In genomic region chr4:156347412-156348075, GRCh38 we compare ENCODE assay signal across 16 cellular contexts.
DNase-seq lines count a peak whose midpoint lies in the region; ATAC-seq and TF ChIP-seq lines count a peak whose summit lies in the region.
"Had no signal": no experiment of that assay in that cellular context is flagged by ENCODE, and none has a peak within 500 bp of the region (broad histone marks: within the 10 kb centered on the region; RNA-seq: fewer than 3 reads in every experiment).

No MANE protein-coding gene starts in this region.

- peak; percentile 83 for DNase-seq in HT1080 (ENCODE audit: low read depth)
- no peak for DNase-seq in WTC11 (ENCODE audit: low spot score)
- no peak for DNase-seq in NCI-H2196 treated with DMSO at 0.1 percent for 48 hours (lab: John Stamatoyannopoulos, UW; ENCODE audit: unreplicated experiment)
- DNase-seq in glutamatergic neuron = no peak
- no peak for DNase-seq in spleen
- no peak for DNase-seq in dorsolateral prefrontal cortex
- DNase-seq: activated naive CD4-positive, alpha-beta T cell treated with anti-CD3 and anti-CD28 coated beads for 36 hours; gastrocnemius medialis; NCI-H2171; occipital lobe; stimulated activated CD4-positive, alpha-beta T cell treated with anti-CD3 and anti-CD28 coated beads, Interleukin-12 subunit alpha, Interleukin-12 subunit beta, amount 100 ng/mL, for 4 hours had no signal

- H3K4me1 ChIP-seq in ACC112 (ENCODE audit: control insufficient read depth, insufficient read depth, low read length, unreplicated experiment) (peaks cover 18% of the 10 kb centered on the region), iPS-18a (ENCODE audit: control insufficient read depth, low read depth, low read length) (peaks cover 30% of the 10 kb centered on the region), spleen (no peaks in the 10 kb centered on the region)
- H3K4me1 ChIP-seq: A549, gastrocnemius medialis, tibial nerve had no signal

- H3K27me3 ChIP-seq in ACC112 (ENCODE audit: insufficient read depth, low read length) = no peaks in the 10 kb centered on the region
- no peaks in the 10 kb centered on the region for H3K27me3 ChIP-seq in iPS-18a (ENCODE audit: control insufficient read depth, insufficient read depth, low read length)
- H3K27me3 ChIP-seq in spleen (replicated peaks in 1 of 7) = no peaks in the 10 kb centered on the region
- no peaks in the 10 kb centered on the region for H3K27me3 ChIP-seq in dorsolateral prefrontal cortex
- H3K27me3 ChIP-seq: gastrocnemius medialis, tibial nerve had no signal

- H3K9me3 ChIP-seq in iPS-18a (ENCODE audit: control insufficient read depth, low read depth, low read length) = no peaks in the 10 kb centered on the region
- no peaks in the 10 kb centered on the region for H3K9me3 ChIP-seq in spleen
- H3K9me3 ChIP-seq: A549, gastrocnemius medialis, tibial nerve had no signal

- CTCF ChIA-PET in WTC11 (lab: Charles Lee) = interaction anchor here (1.2 kb wide), 1 partner anchor 30 kb away, joined by 3 read pairs; no protein-coding TSS in a partner anchor

- H3K9ac ChIP-seq in iPS-18a (ENCODE audit: low read length) = no peak overlapping the region

- H2AFZ ChIP-seq in ACC112 (ENCODE audit: low read length, unreplicated experiment) = no peak overlapping the region

- peaks cover 46% of the 10 kb centered on the region for H3K4me1 Mint-ChIP-seq in WTC11
- H3K4me1 Mint-ChIP-seq in glutamatergic neuron (ENCODE audit: low read depth, unreplicated experiment) = no peaks in the 10 kb centered on the region

- no peaks in the 10 kb centered on the region for H3K9me3 Mint-ChIP-seq in WTC11
- H3K9me3 Mint-ChIP-seq in glutamatergic neuron (ENCODE audit: unreplicated experiment) = no peaks in the 10 kb centered on the region
- H3K9me3 Mint-ChIP-seq: activated naive CD4-positive, alpha-beta T cell treated with anti-CD3 and anti-CD28 coated beads for 36 hours had no signal

- peak overlapping the region; percentile 94 for H3K27ac Mint-ChIP-seq in WTC11
- no peak overlapping the region for H3K27ac Mint-ChIP-seq in glutamatergic neuron (ENCODE audit: unreplicated experiment)
- H3K27ac Mint-ChIP-seq: activated naive CD4-positive, alpha-beta T cell treated with anti-CD3 and anti-CD28 coated beads for 36 hours had no signal

- POLR2A ChIA-PET in WTC11 (lab: Charles Lee) = no interaction called here

- TF ChIP-seq POLR2A in spleen (IDR thresholded peaks at IDR 0.05) = no peak

- no peaks in the 10 kb centered on the region for H3K79me2 ChIP-seq in ACC112 (ENCODE audit: control insufficient read depth, insufficient read depth, low read length, unreplicated experiment)

- H3K27ac ChIP-seq in ACC112 (ENCODE audit: low read depth, low read length) = peak overlapping the region; percentile 37; the same call in 1 of the 2 replicates
- no peak overlapping the region for H3K27ac ChIP-seq in iPS-18a (ENCODE audit: low read length)
- H3K27ac ChIP-seq in spleen = no peak overlapping the region
- no peak overlapping the region for H3K27ac ChIP-seq in dorsolateral prefrontal cortex
- H3K27ac ChIP-seq: A549, gastrocnemius medialis, tibial nerve had no signal

- intact Hi-C loops in spleen (cut with DNase I; ENCODE audit: low total_unique reads) (no loop called here), dorsolateral prefrontal cortex (cut with DNase I) (no loop called here)

- H3K36me3 Mint-ChIP-seq in WTC11 (no peaks in the 10 kb centered on the region), glutamatergic neuron (ENCODE audit: unreplicated experiment) (no peaks in the 10 kb centered on the region)

- H3K27me3 Mint-ChIP-seq in WTC11 (ENCODE audit: low read depth) (no peaks in the 10 kb centered on the region), glutamatergic neuron (ENCODE audit: unreplicated experiment) (no peaks in the 10 kb centered on the region)

- H3K4me3 Mint-ChIP-seq in WTC11 = no peak overlapping the region
- no peak overlapping the region for H3K4me3 Mint-ChIP-seq in glutamatergic neuron (ENCODE audit: unreplicated experiment)
- H3K4me3 Mint-ChIP-seq: activated naive CD4-positive, alpha-beta T cell treated with anti-CD3 and anti-CD28 coated beads for 36 hours had no signal

- TF ChIP-seq CTCF in WTC11 (IDR thresholded peaks at IDR 0.05) = no peak
- TF ChIP-seq CTCF in glutamatergic neuron (IDR thresholded peaks at IDR 0.05; ENCODE audit: partially characterized antibody, unreplicated experiment) = no peak
- TF ChIP-seq CTCF in spleen (IDR thresholded peaks at IDR 0.05 in 8 of 11, conservative IDR thresholded peaks at IDR 0.05 in 3 of 11) = no peak
- TF ChIP-seq CTCF in dorsolateral prefrontal cortex (IDR thresholded peaks at IDR 0.05 in 54 of 56, conservative IDR thresholded peaks at IDR 0.05 in 2 of 56; ENCODE audit: low read depth in 1 of 56, partially characterized antibody in 56 of 56) = no peak

- H3K36me3 ChIP-seq in ACC112 (ENCODE audit: insufficient read depth, low read length) = no peaks in the 10 kb centered on the region
- H3K36me3 ChIP-seq in iPS-18a (ENCODE audit: control insufficient read depth, low read depth, low read length) = no peaks in the 10 kb centered on the region
- H3K36me3 ChIP-seq in spleen = no peaks in the 10 kb centered on the region
- H3K36me3 ChIP-seq: gastrocnemius medialis, tibial nerve had no signal

- H3K4me3 ChIP-seq in ACC112 (ENCODE audit: low read depth, low read length) (no peak overlapping the region), iPS-18a (ENCODE audit: low read length) (peak overlapping the region; percentile 37), spleen (no peak overlapping the region), dorsolateral prefrontal cortex (no peak overlapping the region)
- H3K4me3 ChIP-seq: A549, gastrocnemius medialis, GM12878, tibial nerve had no signal

- peak; percentile 75 for ATAC-seq in WTC11
- ATAC-seq: A549, gastrocnemius medialis, GM12878 had no signal

TF ChIP-seq in WTC11, 78 proteins besides CTCF, POLR2A, EP300 and RAD21 (continues in another document):
- no peak for TF ChIP-seq AR (CRISPR knock-in tag; IDR thresholded peaks at IDR 0.05)
- TF ChIP-seq SP1 (CRISPR knock-in tag; conservative IDR thresholded peaks at IDR 0.05) = no peak
- no peak for TF ChIP-seq ZBTB43 (CRISPR knock-in tag; IDR thresholded peaks at IDR 0.05)
- no peak for TF ChIP-seq CBFB (CRISPR knock-in tag; IDR thresholded peaks at IDR 0.05; ENCODE audit: low read depth)
- TF ChIP-seq USF1 (CRISPR knock-in tag; IDR thresholded peaks at IDR 0.05) = no peak
